25 cellular contexts compared by ENCODE assay signal in genomic region chr5:39062104-39062503, GRCh38.
"Had no signal": no experiment of that assay in that cellular context is flagged by ENCODE, and none has a peak within 500 bp of the region (broad histone marks: within the 10 kb centered on the region; RNA-seq: fewer than 3 reads in every experiment).

No MANE protein-coding gene starts in this region.

- H3K4me1 Mint-ChIP-seq: neural progenitor cell had no signal

- DNase-seq: activated CD4-positive, alpha-beta T cell treated with anti-CD3 and anti-CD28 coated beads for 1 hour; activated CD4-positive, alpha-beta T cell treated with anti-CD3 and anti-CD28 coated beads, Interleukin-2, amount 50 U/mL, for 48 hours; activated CD8-positive, alpha-beta memory T cell treated with anti-CD3 and anti-CD28 coated beads, Interleukin-2, amount 50 U/mL, for 48 hours; activated gamma-delta T cell; activated naive CD4-positive, alpha-beta T cell treated with anti-CD3 and anti-CD28 coated beads, Interleukin-2, amount 50 U/mL, for 16 hours; activated naive CD8-positive, alpha-beta T cell treated with anti-CD3 and anti-CD28 coated beads, Interleukin-2, amount 50 U/mL, for 24 hours; activated T-cell treated with anti-CD3 and anti-CD28 coated beads, Interleukin-2, amount 50 U/mL, for 24 hours; amygdala; dermis blood vessel endothelial cell; effector CD4-positive, alpha-beta T cell; foreskin keratinocyte; left colon; lower lobe of right lung; mesendoderm; natural killer cell; occipital lobe; right cardiac atrium; spleen; stimulated activated naive CD4-positive, alpha-beta T cell treated with Interleukin-2 at 50 U/mL for 16 hours; T-helper 17 cell; T1000 had no signal

- H3K27me3 Mint-ChIP-seq: activated naive CD8-positive, alpha-beta T cell treated with anti-CD3 and anti-CD28 coated beads, Interleukin-2, amount 50 U/mL, for 24 hours; activated T-cell treated with anti-CD3 and anti-CD28 coated beads, Interleukin-2, amount 50 U/mL, for 24 hours; T-helper 17 cell had no signal

- H3K4me3 Mint-ChIP-seq: activated naive CD8-positive, alpha-beta T cell treated with anti-CD3 and anti-CD28 coated beads, Interleukin-2, amount 50 U/mL, for 24 hours; activated T-cell treated with anti-CD3 and anti-CD28 coated beads, Interleukin-2, amount 50 U/mL, for 24 hours; natural killer cell; neural progenitor cell; WTC11 had no signal

- H3K27ac ChIP-seq: foreskin keratinocyte, lower lobe of right lung, neural progenitor cell, spleen, tibial nerve had no signal

- ATAC-seq: activated naive CD8-positive, alpha-beta T cell treated with anti-CD3 and anti-CD28 coated beads, Interleukin-2, amount 50 U/mL, for 24 hours; foreskin keratinocyte; left colon; lower lobe of right lung; natural killer cell; right cardiac atrium; T-helper 17 cell; WTC11 had no signal

- H3K4me3 ChIP-seq: esophagus muscularis mucosa, lower lobe of right lung, neural progenitor cell, spleen, tibial nerve had no signal

- H3K36me3 ChIP-seq: neural progenitor cell had no signal

- H3K4me1 ChIP-seq: neural progenitor cell had no signal

- H3K27me3 ChIP-seq: esophagus muscularis mucosa, foreskin keratinocyte, neural progenitor cell, spleen, tibial nerve had no signal

- H3K27ac Mint-ChIP-seq: activated naive CD8-positive, alpha-beta T cell treated with anti-CD3 and anti-CD28 coated beads, Interleukin-2, amount 50 U/mL, for 24 hours; activated T-cell treated with anti-CD3 and anti-CD28 coated beads, Interleukin-2, amount 50 U/mL, for 24 hours; neural progenitor cell; T-helper 17 cell; WTC11 had no signal
